Comparison of ENCODE assay signal across 8 cellular contexts in genomic region chr3:62875103-62876002, GRCh38. TPM values are rescaled to one million over a fixed set of nuclear protein-coding genes. Genes with fewer than 3 reads are reported as not detected.
DNase-seq lines count a peak whose midpoint lies in the region; ATAC-seq and TF ChIP-seq lines count a peak whose summit lies in the region.

Gene CADPS, minus strand, starts transcription at chr3:62875416. Its CDS starts 387 bp downstream, at chr3:62875029.

- 1 to 2% (median 1%) methylated on average over 48 to 56 of the region's 56 CpGs for WGBS in psoas muscle, 3 donors

- peaks cover 0 to 8% (median 0%) of the 10 kb centered on the region in 4 donors for H3K9me3 ChIP-seq in Peyer's patch
- H3K9me3 ChIP-seq in cardiac muscle cell (ENCODE audit: low read depth): no peaks in the 10 kb centered on the region
- no peaks in the 10 kb centered on the region for H3K9me3 ChIP-seq in psoas muscle

- DNase-seq in Peyer's patch (peak in 1 of 3 donors; percentile 56), cardiac muscle cell (ENCODE audit: low read depth in 1 of 2, low spot score in 1 of 2) (peak in 1 of 2 donors; percentile 80), psoas muscle (no peak), DMS114 treated with DMSO at 0.1 percent for 48 hours (lab: John Stamatoyannopoulos, UW; ENCODE audit: unreplicated experiment) (no peak), KBM-7 (no peak)

- H3K4me1 ChIP-seq in Peyer's patch: peaks cover 0 to 11% (median 1%) of the 10 kb centered on the region in 4 donors
- peaks cover 25% of the 10 kb centered on the region for H3K4me1 ChIP-seq in cardiac muscle cell (ENCODE audit: low read depth)
- no peaks in the 10 kb centered on the region for H3K4me1 ChIP-seq in psoas muscle

- in situ Hi-C loops in KBM-7 (cut with MboI; ENCODE audit: low pct_unique_long_range_greater_than_20kb, low sequenced_read_pairs): no loop called here

- peak within 1 kb of the TSS in 2 of 4 donors; percentile 15 to 73 for H3K27ac ChIP-seq in Peyer's patch
- H3K27ac ChIP-seq in cardiac muscle cell: peak within 1 kb of the TSS; percentile 91
- no peak within 1 kb of the TSS for H3K27ac ChIP-seq in psoas muscle

- ATAC-seq in psoas muscle (no peak), GM21619 (IDR thresholded peaks at IDR 0.05; ENCODE audit: unreplicated experiment) (no peak), GM21447 (IDR thresholded peaks at IDR 0.05; ENCODE audit: unreplicated experiment) (no peak)

- intact Hi-C loops in psoas muscle (cut with DNase I): no loop called here

- H3K27me3 ChIP-seq in Peyer's patch (no peaks in the 10 kb centered on the region), cardiac muscle cell (no peaks in the 10 kb centered on the region), psoas muscle (ENCODE audit: insufficient read depth in 3 of 3, low read length in 2 of 3) (peaks cover 0 to 57% (median 24%) of the 10 kb centered on the region in 3 donors)

- peak within 1 kb of the TSS; percentile 5 for H3K4me3 ChIP-seq in GM12875 (ENCODE audit: low read depth, low read length)
- peak within 1 kb of the TSS; percentile 3 to 75 (median 46) for H3K4me3 ChIP-seq in Peyer's patch
- peak within 1 kb of the TSS; percentile 92 for H3K4me3 ChIP-seq in cardiac muscle cell
- H3K4me3 ChIP-seq in psoas muscle: peak within 1 kb of the TSS; percentile 55

- no peak for TF ChIP-seq CTCF in GM12875 (IDR thresholded peaks at IDR 0.05; ENCODE audit: borderline replicate concordance, insufficient read depth, low read depth, low read length)
- TF ChIP-seq CTCF in Peyer's patch (IDR thresholded peaks at IDR 0.05): no peak
- TF ChIP-seq CTCF in cardiac muscle cell (IDR thresholded peaks at IDR 0.05; ENCODE audit: low read depth, low read length): no peak
- TF ChIP-seq CTCF in psoas muscle (IDR thresholded peaks at IDR 0.05): no peak

- TF ChIP-seq POLR2A in Peyer's patch (IDR thresholded peaks at IDR 0.05): no peak

- H3K36me3 ChIP-seq in Peyer's patch (no peaks in the 10 kb centered on the region), cardiac muscle cell (no peaks in the 10 kb centered on the region), psoas muscle (ENCODE audit: insufficient read depth in 1 of 2, low read depth in 1 of 2) (no peaks in the 10 kb centered on the region)

RNA-seq across cellular contexts. Expression of gene CADPS, which starts in this region (rescaled TPM):
- 10 to 100 TPM in 2 of 4 donors, 1 to 10 TPM in 2; 6.4 to 29.7 (median 18.1) TPM for total RNA-seq in Peyer's patch
- 57.8 and 63.8 TPM in 2 replicates for total RNA-seq in cardiac muscle cell
- polyA plus RNA-seq in cardiac muscle cell: 49.2 and 53.9 TPM in 2 replicates
- under 1 TPM in 1 of 4 donors, not detected in 3; 0.07 TPM for total RNA-seq in psoas muscle
- under 1 TPM in 2 of 3 donors, not detected in 1; 0.01 to 0.04 TPM for polyA plus RNA-seq in psoas muscle

Comparison
In these comparisons a context has a peak if more than half of its experiments do, and no peak if none do; other contexts are left out.
1. RNA of gene CADPS (total RNA-seq): 57.8 to 63.8 TPM in cardiac muscle cell and 6.4 to 29.7 TPM in Peyer's patch; 0.07 TPM in psoas muscle; every median in the first group is over 4 times any median in the second.
2. RNA of gene CADPS (polyA plus RNA-seq): 49.2 to 53.9 TPM in cardiac muscle cell; 0.01 to 0.04 TPM in psoas muscle; every median in the first group is over 10 times any median in the second.
3. H3K4me3 ChIP-seq: peak in every context shown above with its lines; median percentile 92 in cardiac muscle cell; 55 in psoas muscle; 46 in Peyer's patch; 5 in GM12875.